Comparison of ENCODE assay signal across 9 cellular contexts in genomic region chr17:47316316-47316715, GRCh38. TPM values are rescaled to one million over a fixed set of nuclear protein-coding genes. Genes with fewer than 3 reads are reported as not detected.
A peak's percentile ranks its signal among the peaks of the same experiment; 100 is the strongest.
DNase-seq lines count a peak whose midpoint lies in the region; ATAC-seq and TF ChIP-seq lines count a peak whose summit lies in the region.
"Had no signal": no experiment of that assay in that cellular context is flagged by ENCODE, and none has a peak within 500 bp of the region (broad histone marks: within the 10 kb centered on the region; RNA-seq: fewer than 3 reads in every experiment).

No MANE protein-coding gene starts in this region.

- no peak overlapping the region for H3K4me3 ChIP-seq in astrocyte of the cerebellum (ENCODE audit: low read depth, low read length)
- H3K4me3 ChIP-seq in retinal pigment epithelial cell (ENCODE audit: low read length) = no peak overlapping the region

- in situ Hi-C loops in astrocyte of the cerebellum (cut with HindIII; ENCODE audit: low sequenced_read_pairs) = no loop called here

- DNase-seq in COLO829 (ENCODE audit: low spot score) (peak; percentile 51), astrocyte of the cerebellum (ENCODE audit: low read depth) (peak; percentile 26), fibroblast of the conjunctiva (ENCODE audit: low read depth) (peak; percentile 36), retinal pigment epithelial cell (ENCODE audit: low read depth) (peak; percentile 68)
- no peak for DNase-seq in activated CD8-positive, alpha-beta T cell treated with anti-CD3 and anti-CD28 coated beads for 36 hours
- DNase-seq: activated effector memory CD4-positive, alpha-beta T cell treated with anti-CD3 and anti-CD28 coated beads, Interleukin-2, amount 50 U/mL, for 16 hours had no signal

- no peak for TF ChIP-seq CTCF in astrocyte of the cerebellum (IDR thresholded peaks at IDR 0.05; ENCODE audit: low read depth, low read length, missing control alignments)
- no peak for TF ChIP-seq CTCF in retinal pigment epithelial cell (conservative IDR thresholded peaks at IDR 0.05; ENCODE audit: low read depth, low read length)
- TF ChIP-seq CTCF in activated CD8-positive, alpha-beta T cell treated with anti-CD3 and anti-CD28 coated beads for 36 hours (IDR thresholded peaks at IDR 0.05) = no peak

- peaks cover 3% of the 10 kb centered on the region for H3K9me3 Mint-ChIP-seq in activated CD8-positive, alpha-beta T cell treated with anti-CD3 and anti-CD28 coated beads for 36 hours

- H3K4me1 Mint-ChIP-seq in activated CD8-positive, alpha-beta T cell treated with anti-CD3 and anti-CD28 coated beads for 36 hours (ENCODE audit: low read depth) = no peaks in the 10 kb centered on the region

- CTCF ChIA-PET in activated CD8-positive, alpha-beta T cell treated with anti-CD3 and anti-CD28 coated beads for 36 hours (lab: Charles Lee) = interaction anchor here (1.0 to 2.6 kb wide), 17 partner anchors 8 to 375 kb away, joined by 3 to 31 read pairs (median 7); partner anchors contain the start of genes EFCAB13 and MYL4

- H3K36me3 Mint-ChIP-seq in activated CD8-positive, alpha-beta T cell treated with anti-CD3 and anti-CD28 coated beads for 36 hours (ENCODE audit: low read depth) = no peaks in the 10 kb centered on the region

- ATAC-seq in GM21526 (IDR thresholded peaks at IDR 0.05; ENCODE audit: low FRiP score, unreplicated experiment) (no peak), HG03457 (IDR thresholded peaks at IDR 0.05; ENCODE audit: unreplicated experiment) (no peak), GM21367 (IDR thresholded peaks at IDR 0.05; ENCODE audit: unreplicated experiment) (no peak)
- ATAC-seq in activated CD8-positive, alpha-beta T cell treated with anti-CD3 and anti-CD28 coated beads for 36 hours = no peak

- H3K27me3 Mint-ChIP-seq in activated CD8-positive, alpha-beta T cell treated with anti-CD3 and anti-CD28 coated beads for 36 hours = no peaks in the 10 kb centered on the region

- POLR2A ChIA-PET in activated CD8-positive, alpha-beta T cell treated with anti-CD3 and anti-CD28 coated beads for 36 hours (lab: Charles Lee) = no interaction called here

- intact Hi-C loops in activated CD8-positive, alpha-beta T cell treated with anti-CD3 and anti-CD28 coated beads for 36 hours (cut with micrococcal nuclease) = no loop called here

- no peak overlapping the region for H3K27ac Mint-ChIP-seq in activated CD8-positive, alpha-beta T cell treated with anti-CD3 and anti-CD28 coated beads for 36 hours

- H3K4me3 Mint-ChIP-seq in activated CD8-positive, alpha-beta T cell treated with anti-CD3 and anti-CD28 coated beads for 36 hours = no peak overlapping the region

RNA-seq across cellular contexts. Expression of gene EFCAB13, which starts 7.4 kb away (rescaled TPM):
- 1 to 10 TPM; 4.3 to 5.9 TPM for total RNA-seq in activated CD8-positive, alpha-beta T cell treated with anti-CD3 and anti-CD28 coated beads for 36 hours
